Comparison of ENCODE assay signal across 1 cellular context in genomic region chr17:42980274-42980765, GRCh38.
A peak's percentile ranks its signal among the peaks of the same experiment; 100 is the strongest.
TF ChIP-seq lines count a peak whose summit lies in the region.

Gene RUNDC1 (plus strand): TSS chr17:42980565. CDS start chr17:42980577, 12 bp downstream.

TF ChIP-seq in HepG2, 621 proteins besides CTCF, POLR2A, EP300 and RAD21 (continued from another document and continues in another):
- TF ChIP-seq ZNF407 (CRISPR knock-in tag; IDR thresholded peaks at IDR 0.05; ENCODE audit: not compliant biosample characterization) (no peak), ZSCAN9 (CRISPR knock-in tag; IDR thresholded peaks at IDR 0.05; ENCODE audit: borderline replicate concordance) (no peak; the same call in 1 of the 2 replicates), HDAC2 (CRISPR knock-in tag; IDR thresholded peaks at IDR 0.05) (peak; percentile 38), SOX5 (CRISPR knock-in tag; IDR thresholded peaks at IDR 0.05; ENCODE audit: borderline replicate concordance) (no peak), ZNF609 (CRISPR knock-in tag; IDR thresholded peaks at IDR 0.05; ENCODE audit: borderline replicate concordance) (0 out of 2 replicates have a peak, but pooled peaks have one; percentile 20), BHLHE40 (IDR thresholded peaks at IDR 0.05; ENCODE audit: low read length) (no peak), ZNF883 (CRISPR knock-in tag; IDR thresholded peaks at IDR 0.05; ENCODE audit: not compliant biosample characterization) (no peak), ZNF572 (CRISPR knock-in tag; IDR thresholded peaks at IDR 0.05) (no peak; the same call in 1 of the 2 replicates), ISX (CRISPR knock-in tag; conservative IDR thresholded peaks at IDR 0.05) (no peak), HINFP (CRISPR knock-in tag; IDR thresholded peaks at IDR 0.05; ENCODE audit: low read depth) (no peak), BRCA1 (CRISPR knock-in tag; IDR thresholded peaks at IDR 0.05) (no peak), ARNT (IDR thresholded peaks at IDR 0.05) (no peak), ZNF761 (CRISPR knock-in tag; conservative IDR thresholded peaks at IDR 0.05) (no peak), SOX13 (IDR thresholded peaks at IDR 0.05) (0 out of 2 replicates have a peak, but pooled peaks have one; percentile 49), SOX13 (CRISPR knock-in tag; conservative IDR thresholded peaks at IDR 0.05 in 1 of 2, IDR thresholded peaks at IDR 0.05 in 1 of 2) (no peak; a peak in 1 of 4 replicates), ZNF546 (CRISPR knock-in tag; conservative IDR thresholded peaks at IDR 0.05) (no peak), ZFP90 (CRISPR knock-in tag; IDR thresholded peaks at IDR 0.05; ENCODE audit: borderline replicate concordance) (0 out of 2 replicates have a peak, but pooled peaks have one; percentile 52), ZBTB3 (CRISPR knock-in tag; IDR thresholded peaks at IDR 0.05; ENCODE audit: borderline replicate concordance, low read depth) (0 out of 2 replicates have a peak, but pooled peaks have one; percentile 22), PCBP2 (optimal IDR thresholded peaks at IDR 0.05; ENCODE audit: low read depth, low read length, poor library complexity, severe bottlenecking) (no peak), ZNF24 (IDR thresholded peaks at IDR 0.05) (no peak), ZNF513 (CRISPR knock-in tag; conservative IDR thresholded peaks at IDR 0.05) (no peak), ZBTB46 (CRISPR knock-in tag; IDR thresholded peaks at IDR 0.05; ENCODE audit: borderline replicate concordance) (peak; percentile 78), ZNF674 (CRISPR knock-in tag; IDR thresholded peaks at IDR 0.05; ENCODE audit: low read depth) (no peak), MXI1 (IDR thresholded peaks at IDR 0.05; ENCODE audit: borderline replicate concordance, low read depth, low read length) (peak; percentile 95; the same call in 2 of the 3 replicates), TBX2 (CRISPR knock-in tag; IDR thresholded peaks at IDR 0.05; ENCODE audit: borderline replicate concordance) (no peak), KAT2B (IDR thresholded peaks at IDR 0.05; ENCODE audit: borderline replicate concordance, low read depth, low read length) (no peak), ONECUT2 (CRISPR knock-in tag; IDR thresholded peaks at IDR 0.05) (no peak), SALL2 (CRISPR knock-in tag; IDR thresholded peaks at IDR 0.05) (no peak), ZNF782 (CRISPR knock-in tag; IDR thresholded peaks at IDR 0.05; ENCODE audit: borderline replicate concordance) (peak; percentile 89), CEBPG (CRISPR knock-in tag; IDR thresholded peaks at IDR 0.05) (0 out of 2 replicates have a peak, but pooled peaks have one; percentile 12), ZBTB44 (CRISPR knock-in tag; IDR thresholded peaks at IDR 0.05) (no peak), ZBTB4 (CRISPR knock-in tag; IDR thresholded peaks at IDR 0.05; ENCODE audit: borderline replicate concordance) (0 out of 2 replicates have a peak, but pooled peaks have one; percentile 4), CHD2 (IDR thresholded peaks at IDR 0.05; ENCODE audit: low read depth, low read length) (no peak), KMT2A (CRISPR knock-in tag; IDR thresholded peaks at IDR 0.05) (peak; percentile 34; the same call in 1 of the 2 replicates)
